Comparison of ENCODE assay signal across 1 cellular context in genomic region chr10:47025540-47026300, GRCh38.
TF ChIP-seq lines count a peak whose summit lies in the region.

No MANE protein-coding gene starts in this region.

TF ChIP-seq in HepG2, 621 proteins besides CTCF, POLR2A, EP300 and RAD21 (continued from another document):
- no peak for TF ChIP-seq ARID3A (IDR thresholded peaks at IDR 0.05; ENCODE audit: low read depth, low read length)
- no peak for TF ChIP-seq HIVEP1 (CRISPR knock-in tag; IDR thresholded peaks at IDR 0.05)
- no peak for TF ChIP-seq TERF1 (CRISPR knock-in tag; IDR thresholded peaks at IDR 0.05)
- no peak for TF ChIP-seq ZNF136 (CRISPR knock-in tag; IDR thresholded peaks at IDR 0.05; ENCODE audit: low read depth)
- TF ChIP-seq HBP1 (CRISPR knock-in tag; IDR thresholded peaks at IDR 0.05; ENCODE audit: low read depth): no peak
- TF ChIP-seq TIGD3 (CRISPR knock-in tag; IDR thresholded peaks at IDR 0.05; ENCODE audit: borderline replicate concordance): no peak
- no peak for TF ChIP-seq ZFY (CRISPR knock-in tag; IDR thresholded peaks at IDR 0.05)
- TF ChIP-seq CHD4 (IDR thresholded peaks at IDR 0.05; ENCODE audit: borderline replicate concordance, low read length): no peak
- no peak for TF ChIP-seq PAX8 (CRISPR knock-in tag; IDR thresholded peaks at IDR 0.05; ENCODE audit: borderline replicate concordance)
- TF ChIP-seq PAF1 (CRISPR knock-in tag; IDR thresholded peaks at IDR 0.05): no peak
- TF ChIP-seq PREB (CRISPR knock-in tag; IDR thresholded peaks at IDR 0.05): no peak
- TF ChIP-seq ATF3 (CRISPR knock-in tag; IDR thresholded peaks at IDR 0.05): no peak
- TF ChIP-seq REST (IDR thresholded peaks at IDR 0.05; ENCODE audit: borderline replicate concordance in 1 of 2, low read depth in 1 of 2, low read length in 2 of 2): no peak
- no peak for TF ChIP-seq SNAPC5 (CRISPR knock-in tag; IDR thresholded peaks at IDR 0.05; ENCODE audit: borderline replicate concordance)
